8 cellular contexts compared by ENCODE assay signal in the genomic region with DNA sequence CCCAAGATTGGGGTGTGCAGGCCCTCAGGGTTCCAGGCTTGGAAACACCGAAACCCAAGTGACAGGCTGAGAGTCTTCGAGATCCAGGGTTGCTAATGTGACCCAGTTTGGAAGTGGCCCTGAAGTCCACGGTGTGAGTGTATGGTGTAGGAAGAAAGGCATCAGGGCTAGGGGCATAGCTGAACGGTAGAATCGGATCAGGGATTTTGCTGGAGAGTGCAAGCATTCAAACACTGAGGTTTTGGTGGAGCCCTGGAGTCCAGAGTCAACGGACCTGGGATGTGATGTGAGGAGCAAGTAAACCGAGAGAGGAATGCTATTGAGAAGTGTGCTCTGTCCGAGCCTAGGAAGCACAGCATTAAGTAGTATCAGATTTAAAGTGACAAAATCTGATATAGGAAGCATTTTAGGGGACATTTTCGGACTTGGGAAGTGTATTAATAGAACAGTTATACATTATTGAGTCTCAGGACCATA. TPM values are rescaled to one million over a fixed set of nuclear protein-coding genes. Genes with fewer than 3 reads are reported as not detected.
DNase-seq lines count a peak whose midpoint lies in the region; ATAC-seq and TF ChIP-seq lines count a peak whose summit lies in the region.

No MANE protein-coding gene starts in this region.

- in situ Hi-C loops in GM13976 (cut with MboI; ENCODE audit: low sequenced_read_pairs, unreplicated experiment) = no loop called here

- no peak for ATAC-seq in HG02763 (IDR thresholded peaks at IDR 0.05; ENCODE audit: unreplicated experiment)

- POLR2A ChIA-PET in HEK293T (lab: Yijun Ruan, JAX) = interaction anchor here (0.6 to 4.5 kb wide), 23 partner anchors 9 to 287 kb away, joined by 3 to 83 read pairs (median 9); a partner anchor contains a TSS

- TF ChIP-seq CTCF in C4-2B (conservative IDR thresholded peaks at IDR 0.05) = no peak
- TF ChIP-seq CTCF in fibroblast of pulmonary artery (IDR thresholded peaks at IDR 0.05; ENCODE audit: low read length, missing control alignments) = no peak
- no peak for TF ChIP-seq CTCF in GM13976 (IDR thresholded peaks at IDR 0.05; ENCODE audit: borderline replicate concordance, control extremely low read depth, extremely low read depth, insufficient read depth, missing control alignments)

- CTCF ChIA-PET in HEK293T (lab: Yijun Ruan, JAX) = interaction anchor here (0.6 to 2.0 kb wide), 2 partner anchors 12 to 31 kb away, joined by 3 to 4 read pairs; no protein-coding TSS in a partner anchor

- peak overlapping the region; percentile 95 for H3K27ac ChIP-seq in C4-2B

- DNase-seq in HEK293T (ENCODE audit: extremely low spot score) = peak; percentile 14
- peak; percentile 41 for DNase-seq in SW480 (ENCODE audit: low spot score)
- DNase-seq in fibroblast of pulmonary artery (ENCODE audit: low read depth) = peak; percentile 28
- DNase-seq in occipital lobe (lab: John Stamatoyannopoulos, UW) = peak; percentile 68
- no peak for DNase-seq in central memory CD4-positive, alpha-beta T cell
- DNase-seq in GM13976 (ENCODE audit: low spot score) = no peak

- peak overlapping the region; percentile 75 for H3K4me3 ChIP-seq in fibroblast of pulmonary artery (replicated peaks; ENCODE audit: low read depth, low read length)

TF ChIP-seq in HEK293T, 16 proteins besides CTCF, POLR2A, EP300 and RAD21:
- TF ChIP-seq LEF1 (IDR thresholded peaks at IDR 0.05; ENCODE audit: borderline replicate concordance) = no peak
- TF ChIP-seq TARDBP (IDR thresholded peaks at IDR 0.05) = no peak
- TF ChIP-seq L3MBTL2 (conservative IDR thresholded peaks at IDR 0.05) = no peak
- no peak for TF ChIP-seq ZNF384 (IDR thresholded peaks at IDR 0.05)
- no peak for TF ChIP-seq CTBP1 (IDR thresholded peaks at IDR 0.05; ENCODE audit: borderline replicate concordance)
- TF ChIP-seq SUZ12 (IDR thresholded peaks at IDR 0.05) = no peak
- TF ChIP-seq FOXM1 (IDR thresholded peaks at IDR 0.05; ENCODE audit: borderline replicate concordance) = no peak
- no peak for TF ChIP-seq NFRKB (IDR thresholded peaks at IDR 0.05)
- TF ChIP-seq HDGF (IDR thresholded peaks at IDR 0.05; ENCODE audit: borderline replicate concordance) = no peak
- TF ChIP-seq ARNT (IDR thresholded peaks at IDR 0.05) = no peak
- TF ChIP-seq BHLHE40 (IDR thresholded peaks at IDR 0.05; ENCODE audit: borderline replicate concordance) = no peak
- TF ChIP-seq SP1 (IDR thresholded peaks at IDR 0.05) = no peak
- TF ChIP-seq ELF4 (IDR thresholded peaks at IDR 0.05) = no peak
- TF ChIP-seq FOXA1 (IDR thresholded peaks at IDR 0.05) = no peak
- no peak for TF ChIP-seq FOXK2 (IDR thresholded peaks at IDR 0.05)
- TF ChIP-seq, protein P1, sequence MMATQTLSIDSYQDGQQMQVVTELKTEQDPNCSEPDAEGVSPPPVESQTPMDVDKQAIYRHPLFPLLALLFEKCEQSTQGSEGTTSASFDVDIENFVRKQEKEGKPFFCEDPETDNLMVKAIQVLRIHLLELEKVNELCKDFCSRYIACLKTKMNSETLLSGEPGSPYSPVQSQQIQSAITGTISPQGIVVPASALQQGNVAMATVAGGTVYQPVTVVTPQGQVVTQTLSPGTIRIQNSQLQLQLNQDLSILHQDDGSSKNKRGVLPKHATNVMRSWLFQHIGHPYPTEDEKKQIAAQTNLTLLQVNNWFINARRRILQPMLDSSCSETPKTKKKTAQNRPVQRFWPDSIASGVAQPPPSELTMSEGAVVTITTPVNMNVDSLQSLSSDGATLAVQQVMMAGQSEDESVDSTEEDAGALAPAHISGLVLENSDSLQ (IDR thresholded peaks at IDR 0.05) = no peak

RNA-seq across cellular contexts. Expression of a gene that starts 1.0 kb away (rescaled TPM):
- total RNA-seq in occipital lobe = 34.6 TPM

RNA-seq across cellular contexts. Expression of a gene that starts 27.0 kb away (rescaled TPM):
- 24.6 TPM for total RNA-seq in occipital lobe

Comparison
In these comparisons a context has a peak if more than half of its experiments do, and no peak if none do; other contexts are left out.
1. DNase-seq: peak in HEK293T (single experiment), SW480 (single experiment), fibroblast of pulmonary artery (single experiment) and occipital lobe (single experiment); none in central memory CD4-positive, alpha-beta T cell (single experiment) and GM13976 (single experiment).